Comparison of ENCODE assay signal across 8 cellular contexts in the genomic region with DNA sequence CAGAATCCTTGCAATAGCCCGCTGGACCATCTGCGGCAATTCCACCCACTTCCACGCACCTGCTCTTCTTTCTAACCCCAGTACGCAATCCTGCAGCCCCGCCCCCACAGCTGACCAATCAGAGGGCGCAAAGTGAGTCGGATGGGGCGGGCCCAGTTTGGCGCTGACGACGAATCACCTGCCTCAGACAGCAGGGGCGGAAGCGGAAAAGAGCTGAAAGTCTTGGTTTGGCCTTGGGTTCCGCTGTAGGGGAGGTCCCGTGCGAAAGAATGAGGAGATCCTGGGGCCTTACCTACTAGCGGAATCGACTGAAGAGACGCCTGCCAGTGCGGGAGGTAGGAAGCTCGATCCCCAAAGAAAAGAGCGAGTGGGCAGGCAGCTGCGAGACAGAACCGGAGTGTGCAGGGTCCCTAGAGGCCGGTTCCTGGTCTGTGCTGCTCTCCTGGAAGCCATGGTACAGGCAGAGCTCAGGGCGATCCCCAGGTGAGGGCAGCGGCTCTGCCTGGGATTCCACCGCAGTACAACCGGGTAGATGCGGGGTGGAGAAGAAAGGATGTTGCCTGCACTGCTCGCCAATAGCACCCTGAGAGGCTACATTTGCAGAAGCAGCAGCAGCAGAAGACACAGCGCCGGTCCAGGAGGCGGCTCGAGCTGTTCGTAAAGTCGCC. TPM values are rescaled to one million over a fixed set of nuclear protein-coding genes. Genes with fewer than 3 reads are reported as not detected.
DNase-seq lines count a peak whose midpoint lies in the region; ATAC-seq, FAIRE-seq and TF ChIP-seq lines count a peak whose summit lies in the region.

Gene TMEM184C, plus strand, starts transcription at position 225 of the 668 bp plus-strand sequence. CDS start 560 bp downstream, outside the sequence.

- H3K27ac Mint-ChIP-seq in activated T-cell treated with anti-CD3 and anti-CD28 coated beads, Interleukin-2, amount 50 U/mL, for 72 hours: peak within 1 kb of the TSS; percentile 90

- peak; percentile 32 for TF ChIP-seq POLR2A in esophagus muscularis mucosa (IDR thresholded peaks at IDR 0.05; ENCODE audit: low read depth)

- ATAC-seq in GM21786 (IDR thresholded peaks at IDR 0.05; ENCODE audit: unreplicated experiment): peak; percentile 99
- ATAC-seq in activated T-cell treated with anti-CD3 and anti-CD28 coated beads, Interleukin-2, amount 50 U/mL, for 72 hours (replicated peaks in 1 of 2): peak; percentile 98 to 99

- peak within 1 kb of the TSS; percentile 93 to 97 for H3K4me3 Mint-ChIP-seq in activated T-cell treated with anti-CD3 and anti-CD28 coated beads, Interleukin-2, amount 50 U/mL, for 72 hours

- DNase-seq in DMS79 (lab: John Stamatoyannopoulos, UW) (peak; percentile 78), RCC 7860 (ENCODE audit: low spot score) (peak; percentile 70), esophagus muscularis mucosa (ENCODE audit: extremely low spot score) (peak; percentile 100)
- peak; percentile 99 for DNase-seq in activated T-cell treated with anti-CD3 and anti-CD28 coated beads, Interleukin-2, amount 50 U/mL, for 72 hours
- peak; percentile 96 for DNase-seq in stimulated activated CD8-positive, alpha-beta memory T cell treated with anti-CD3 and anti-CD28 coated beads, Interleukin-7, amount 100 ng/mL, for 4 hours (ENCODE audit: low read depth in 2 of 2)

- FAIRE-seq in RCC 7860 (lab: Jason Lieb, UNC): peak; percentile 74

- peaks cover 6% of the 10 kb centered on the region for H3K27me3 Mint-ChIP-seq in activated T-cell treated with anti-CD3 and anti-CD28 coated beads, Interleukin-2, amount 50 U/mL, for 72 hours (ENCODE audit: low read depth)

- peaks cover 31% of the 10 kb centered on the region for H3K4me1 Mint-ChIP-seq in activated T-cell treated with anti-CD3 and anti-CD28 coated beads, Interleukin-2, amount 50 U/mL, for 72 hours (ENCODE audit: low read depth)

- H3K4me1 ChIP-seq in esophagus muscularis mucosa (peaks cover 19 to 47% (median 43%) of the 10 kb centered on the region in 4 donors), muscle layer of duodenum (ENCODE audit: control insufficient read depth in 1 of 2, insufficient read depth in 2 of 2, low read length in 2 of 2) (peaks cover 19 to 42% of the 10 kb centered on the region in 2 donors)

- WGBS in esophagus muscularis mucosa: under 1% methylated on average over 36 of the region's 37 CpGs

- TF ChIP-seq CTCF in esophagus muscularis mucosa (IDR thresholded peaks at IDR 0.05): peak in 2 of 3 experiments; percentile 10 to 16

- intact Hi-C loops in esophagus muscularis mucosa (cut with DNase I): no loop called here

- H3K9me3 Mint-ChIP-seq in activated T-cell treated with anti-CD3 and anti-CD28 coated beads, Interleukin-2, amount 50 U/mL, for 72 hours: no peaks in the 10 kb centered on the region

- H3K9me3 ChIP-seq in KOPT-K1 (ENCODE audit: insufficient read depth, low read length, poor library complexity, severe bottlenecking) (no peaks in the 10 kb centered on the region), esophagus muscularis mucosa (no peaks in the 10 kb centered on the region), muscle layer of duodenum (ENCODE audit: control insufficient read depth in 1 of 2, low read length in 2 of 2) (no peaks in the 10 kb centered on the region)

- peak within 1 kb of the TSS; percentile 80 for H3K27ac ChIP-seq in KOPT-K1 (ENCODE audit: low read depth, low read length, poor library complexity, severe bottlenecking)
- peak within 1 kb of the TSS; percentile 72 to 85 (median 80) for H3K27ac ChIP-seq in esophagus muscularis mucosa (replicated peaks in 1 of 4)
- H3K27ac ChIP-seq in muscle layer of duodenum (ENCODE audit: low read length): peak within 1 kb of the TSS; percentile 81

- peak within 1 kb of the TSS; percentile 63 to 92 (median 70) for H3K4me3 ChIP-seq in esophagus muscularis mucosa
- H3K4me3 ChIP-seq in muscle layer of duodenum (ENCODE audit: low read depth in 1 of 2, low read length in 2 of 2): peak within 1 kb of the TSS; percentile 89 to 95

- no peak for TF ChIP-seq EP300 in esophagus muscularis mucosa (IDR thresholded peaks at IDR 0.05)

- H3K36me3 ChIP-seq in KOPT-K1 (ENCODE audit: insufficient read depth, low read length) (peaks cover 20% of the 10 kb centered on the region), esophagus muscularis mucosa (no peaks in the 10 kb centered on the region), muscle layer of duodenum (ENCODE audit: control insufficient read depth in 1 of 2, insufficient read depth in 2 of 2, low read length in 2 of 2) (no peaks in the 10 kb centered on the region)

- peaks cover 6 to 9% of the 10 kb centered on the region in 2 donors for H3K36me3 Mint-ChIP-seq in activated T-cell treated with anti-CD3 and anti-CD28 coated beads, Interleukin-2, amount 50 U/mL, for 72 hours (ENCODE audit: insufficient read depth in 2 of 2)

- no peaks in the 10 kb centered on the region for H3K27me3 ChIP-seq in esophagus muscularis mucosa
- H3K27me3 ChIP-seq in muscle layer of duodenum (ENCODE audit: low read depth, low read length): no peaks in the 10 kb centered on the region

RNA-seq across cellular contexts. Expression of gene TMEM184C, which starts in this region (rescaled TPM):
- 10 to 100 TPM; 15.7 to 17.3 TPM for total RNA-seq in activated T-cell treated with anti-CD3 and anti-CD28 coated beads, Interleukin-2, amount 50 U/mL, for 72 hours
- 10 to 100 TPM; 15.4 to 22.1 (median 16.6) TPM for total RNA-seq in esophagus muscularis mucosa

Comparison
In these comparisons a context has a peak if more than half of its experiments do, and no peak if none do; other contexts are left out.
1. Peak in every context shown above with its lines: DNase-seq, ATAC-seq, H3K4me3 ChIP-seq and H3K27ac ChIP-seq.